In genomic region chr6:37696220-37696840, GRCh38 we compare ENCODE assay signal across 8 cellular contexts. TPM values are rescaled to one million over a fixed set of nuclear protein-coding genes. Genes with fewer than 3 reads are reported as not detected.
DNase-seq lines count a peak whose midpoint lies in the region; ATAC-seq and TF ChIP-seq lines count a peak whose summit lies in the region.

No MANE protein-coding gene starts in this region.

- H3K4me1 ChIP-seq in HEK293 (ENCODE audit: control insufficient read depth, insufficient read depth, low read length): peaks cover 11% of the 10 kb centered on the region; the same call in 1 of the 2 replicates

- no peaks in the 10 kb centered on the region for H3K9me3 Mint-ChIP-seq in activated CD4-positive, alpha-beta memory T cell treated with anti-CD3 and anti-CD28 coated beads for 36 hours
- H3K9me3 Mint-ChIP-seq in nephron: no peaks in the 10 kb centered on the region

- H3K27ac ChIP-seq in AG04450 (ENCODE audit: low read depth, low read length) (no peak overlapping the region), HEK293 (ENCODE audit: extremely low read depth, low read depth, low read length) (peak overlapping the region; percentile 82; the same call in 1 of the 2 replicates)

- H3K9me3 ChIP-seq in AG04450 (ENCODE audit: control insufficient read depth, insufficient read depth, low read length) (no peaks in the 10 kb centered on the region; the same call in 1 of the 2 replicates), HEK293 (ENCODE audit: control insufficient read depth, insufficient read depth, low read depth, low read length) (no peaks in the 10 kb centered on the region)

- no peak overlapping the region for H3K27ac Mint-ChIP-seq in activated CD4-positive, alpha-beta memory T cell treated with anti-CD3 and anti-CD28 coated beads for 36 hours
- no peak overlapping the region for H3K27ac Mint-ChIP-seq in nephron

- intact Hi-C loops in activated CD4-positive, alpha-beta memory T cell treated with anti-CD3 and anti-CD28 coated beads for 36 hours (cut with micrococcal nuclease): loop anchor here (5.0 kb wide), 2 partner anchors 199 to 796 kb away; partner anchors contain the start of gene CCDC167

- no peak for DNase-seq in AG04450 (ENCODE audit: low read depth, low spot score)
- DNase-seq in activated CD4-positive, alpha-beta memory T cell treated with anti-CD3 and anti-CD28 coated beads for 36 hours: peak; percentile 47
- DNase-seq in epithelial cell of proximal tubule (ENCODE audit: low read depth): no peak
- DNase-seq in SIG-M5 (lab: John Stamatoyannopoulos, UW): no peak
- DNase-seq in NCI-H1694 (lab: John Stamatoyannopoulos, UW): no peak

- peaks cover 27% of the 10 kb centered on the region for H3K4me1 Mint-ChIP-seq in activated CD4-positive, alpha-beta memory T cell treated with anti-CD3 and anti-CD28 coated beads for 36 hours (ENCODE audit: low read depth)
- peaks cover 26% of the 10 kb centered on the region for H3K4me1 Mint-ChIP-seq in nephron

- TF ChIP-seq CTCF in AG04450 (IDR thresholded peaks at IDR 0.05; ENCODE audit: low read depth, low read length) (0 out of 2 replicates have a peak, but pooled peaks have one; percentile 22), HEK293 (tag by site-specific recombination; IDR thresholded peaks at IDR 0.05) (no peak), epithelial cell of proximal tubule (conservative IDR thresholded peaks at IDR 0.05; ENCODE audit: low read depth, low read length) (no peak), nephron (IDR thresholded peaks at IDR 0.05; ENCODE audit: unreplicated experiment in 3 of 3) (peak in 1 of 3 experiments; percentile 26)

- POLR2A ChIA-PET in AG04450 (lab: Yijun Ruan, JAX): no interaction called here
- POLR2A ChIA-PET in HEK293 (lab: Yijun Ruan, JAX): no interaction called here
- POLR2A ChIA-PET in activated CD4-positive, alpha-beta memory T cell treated with anti-CD3 and anti-CD28 coated beads for 36 hours (lab: Charles Lee): no interaction called here

- peaks cover 12% of the 10 kb centered on the region for H3K27me3 Mint-ChIP-seq in activated CD4-positive, alpha-beta memory T cell treated with anti-CD3 and anti-CD28 coated beads for 36 hours
- peaks cover 79% of the 10 kb centered on the region for H3K27me3 Mint-ChIP-seq in nephron (ENCODE audit: low read depth)

- H3K27me3 ChIP-seq in AG04450 (ENCODE audit: control insufficient read depth, insufficient read depth, low read length): peaks cover 7% of the 10 kb centered on the region

- CTCF ChIA-PET in AG04450 (lab: Charles Lee) (no interaction called here), HEK293 (lab: Yijun Ruan, JAX) (no interaction called here)
- CTCF ChIA-PET in activated CD4-positive, alpha-beta memory T cell treated with anti-CD3 and anti-CD28 coated beads for 36 hours (lab: Charles Lee): interaction anchor here (0.9 kb wide), 1 partner anchor 338 kb away, joined by 3 read pairs; no protein-coding TSS in a partner anchor

- H3K4me3 ChIP-seq in AG04450 (ENCODE audit: low read depth, low read length) (peak overlapping the region; percentile 66), HEK293 (ENCODE audit: low read depth, low read length) (peak overlapping the region; percentile 62), epithelial cell of proximal tubule (ENCODE audit: low read depth, low read length) (peak overlapping the region; percentile 67)

- H3K36me3 ChIP-seq in HEK293 (ENCODE audit: control insufficient read depth in 2 of 2, insufficient read depth in 1 of 2, low read length in 2 of 2): peaks cover 0 to 3% of the 10 kb centered on the region in 2 experiments; a peak in 1 of 3 replicates

- peaks cover 1% of the 10 kb centered on the region for H3K36me3 Mint-ChIP-seq in activated CD4-positive, alpha-beta memory T cell treated with anti-CD3 and anti-CD28 coated beads for 36 hours
- peaks cover 5% of the 10 kb centered on the region for H3K36me3 Mint-ChIP-seq in nephron (ENCODE audit: low read depth)

- H3K4me3 Mint-ChIP-seq in activated CD4-positive, alpha-beta memory T cell treated with anti-CD3 and anti-CD28 coated beads for 36 hours: peak overlapping the region; percentile 69
- peak overlapping the region; percentile 86 to 94 (median 88) for H3K4me3 Mint-ChIP-seq in nephron

- ATAC-seq in GM21381 (IDR thresholded peaks at IDR 0.05; ENCODE audit: unreplicated experiment): no peak

TF ChIP-seq in HEK293, 187 proteins besides CTCF, POLR2A, EP300 and RAD21 (continues in another document):
- no peak for TF ChIP-seq ZNF10 (tag by site-specific recombination; IDR thresholded peaks at IDR 0.05)
- TF ChIP-seq YY2 (tag by site-specific recombination; IDR thresholded peaks at IDR 0.05): no peak
- TF ChIP-seq SP2 (tag by site-specific recombination; IDR thresholded peaks at IDR 0.05): 0 out of 2 replicates have a peak, but pooled peaks have one; percentile 13
- TF ChIP-seq ZNF354C (tag by site-specific recombination; IDR thresholded peaks at IDR 0.05; ENCODE audit: borderline replicate concordance, low read depth): no peak
- no peak for TF ChIP-seq KLF17 (tag by site-specific recombination; IDR thresholded peaks at IDR 0.05)
- TF ChIP-seq WT1 (tag by site-specific recombination; IDR thresholded peaks at IDR 0.05): no peak
- peak; percentile 23; the same call in 1 of the 2 replicates for TF ChIP-seq ZNF2 (tag by site-specific recombination; IDR thresholded peaks at IDR 0.05)
- no peak for TF ChIP-seq ZSCAN30 (tag by site-specific recombination; IDR thresholded peaks at IDR 0.05)
- TF ChIP-seq ZNF146 (tag by site-specific recombination; IDR thresholded peaks at IDR 0.05): no peak
- no peak for TF ChIP-seq PRDM10 (tag by site-specific recombination; IDR thresholded peaks at IDR 0.05)
- TF ChIP-seq PBX3 (CRISPR knock-in tag; IDR thresholded peaks at IDR 0.05): no peak
- TF ChIP-seq ZNF560 (tag by site-specific recombination; IDR thresholded peaks at IDR 0.05; ENCODE audit: borderline replicate concordance): no peak
- no peak for TF ChIP-seq HOXC10 (CRISPR knock-in tag; IDR thresholded peaks at IDR 0.05)
- no peak for TF ChIP-seq SALL2 (tag by site-specific recombination; IDR thresholded peaks at IDR 0.05; ENCODE audit: borderline replicate concordance)
- no peak for TF ChIP-seq ZNF114 (tag by site-specific recombination; IDR thresholded peaks at IDR 0.05)
- TF ChIP-seq ZNF324 (tag by site-specific recombination; IDR thresholded peaks at IDR 0.05): no peak
- TF ChIP-seq SETDB1 (IDR thresholded peaks at IDR 0.05; ENCODE audit: insufficient read length, low read length): no peak
- no peak for TF ChIP-seq ZNF837 (tag by site-specific recombination; IDR thresholded peaks at IDR 0.05)

RNA-seq across cellular contexts. Expression of gene MDGA1, which starts 1.4 kb away (rescaled TPM):
- polyA plus RNA-seq in AG04450 (2011; rRNA removed): 2.1 and 2.2 TPM in 2 replicates
- polyA minus RNA-seq in AG04450 (2011; rRNA and poly(A)+ RNA removed): 3.7 and 4.3 TPM in 2 replicates
- 1 to 10 TPM; 4.3 TPM for total RNA-seq in activated CD4-positive, alpha-beta memory T cell treated with anti-CD3 and anti-CD28 coated beads for 36 hours
- total RNA-seq in epithelial cell of proximal tubule: 0.58 and 1.2 TPM in 2 replicates
